1 cellular context compared by ENCODE assay signal in the genomic region with DNA sequence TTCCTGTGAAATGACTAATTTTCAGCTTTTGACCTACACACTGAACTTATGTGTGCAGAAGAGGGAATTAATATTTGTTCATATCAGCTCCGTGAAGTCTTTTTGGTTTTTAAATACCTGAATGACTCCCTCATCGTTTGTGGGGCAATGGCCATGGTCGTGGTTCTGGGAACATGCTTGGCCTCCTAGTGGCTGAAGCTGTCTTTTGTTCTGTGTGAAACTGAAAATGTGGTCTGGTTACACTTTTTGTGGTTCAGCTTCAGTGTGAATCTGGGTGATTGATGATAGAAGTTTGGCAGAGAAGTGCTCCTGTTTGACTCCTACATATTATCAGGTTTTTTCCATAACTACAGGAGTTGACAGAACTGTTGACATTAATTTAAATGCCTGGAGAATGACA.
TF ChIP-seq lines count a peak whose summit lies in the region.

No MANE protein-coding gene starts in this region.

TF ChIP-seq in GM12878, 131 proteins besides CTCF, POLR2A, EP300 and RAD21 (continued from another document):
- no peak for TF ChIP-seq RCOR1 (conservative IDR thresholded peaks at IDR 0.05; ENCODE audit: low read depth, low read length)
- TF ChIP-seq SUZ12 (IDR thresholded peaks at IDR 0.05; ENCODE audit: unreplicated experiment), result no peak
- TF ChIP-seq ZZZ3 (IDR thresholded peaks at IDR 0.05; ENCODE audit: control insufficient read depth, insufficient read length, low read depth), result no peak
- 0 out of 2 replicates have a peak, but pooled peaks have one; percentile 41 for TF ChIP-seq CHD2 (IDR thresholded peaks at IDR 0.05; ENCODE audit: borderline replicate concordance, low read depth, low read length)
